Comparison of ENCODE assay signal across 11 cellular contexts in the genomic region with DNA sequence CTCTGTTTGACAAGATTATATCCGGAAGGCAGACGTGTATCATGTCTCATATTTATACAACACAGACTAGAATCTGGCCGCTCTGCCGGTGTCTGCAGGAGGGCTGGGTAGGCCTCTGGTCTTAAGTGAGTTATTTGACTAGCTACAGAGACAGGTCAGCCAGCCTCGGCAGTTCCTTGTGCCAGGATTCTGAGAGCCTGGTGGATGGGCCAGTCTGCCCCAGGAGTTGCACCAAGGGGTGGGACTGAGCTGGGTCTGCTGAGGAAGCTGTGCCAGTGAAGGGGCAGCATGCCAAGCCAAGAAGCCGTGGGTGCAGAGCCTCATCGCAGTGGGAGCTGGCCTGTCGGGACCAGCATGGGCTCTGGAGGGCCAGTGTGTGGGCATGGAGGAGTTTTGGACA. TPM values are rescaled to one million over a fixed set of nuclear protein-coding genes. Genes with fewer than 3 reads are reported as not detected.
DNase-seq lines count a peak whose midpoint lies in the region; ATAC-seq and TF ChIP-seq lines count a peak whose summit lies in the region.
"Had no signal": no experiment of that assay in that cellular context is flagged by ENCODE, and none has a peak within 500 bp of the region (broad histone marks: within the 10 kb centered on the region; RNA-seq: fewer than 3 reads in every experiment).

No MANE protein-coding gene starts in this region.

- H3K4me2 ChIP-seq in neuronal stem cell (ENCODE audit: insufficient read depth, low read length, poor library complexity, severe bottlenecking): no peak overlapping the region

- H3K9ac ChIP-seq in neuronal stem cell (ENCODE audit: low read depth, low read length, poor library complexity): no peak overlapping the region

- no CpG with 5 or more reads among the region's 8 CpGs for WGBS in neuronal stem cell (ENCODE audit: extremely low coverage in 2 of 2, insufficient read length in 2 of 2, insufficient replicate concordance in 1 of 2), 2 donors
- WGBS in upper lobe of left lung, 2 donors: 33 to 55% methylated on average over 8 of the region's 8 CpGs

- H3K9me3 ChIP-seq in neuronal stem cell (replicated peaks in 1 of 2; ENCODE audit: control insufficient read depth in 2 of 2, insufficient read depth in 1 of 2, low read depth in 1 of 2, low read length in 2 of 2) (no peaks in the 10 kb centered on the region), upper lobe of left lung (no peaks in the 10 kb centered on the region)
- H3K9me3 ChIP-seq in effector memory CD4-positive, alpha-beta T cell (ENCODE audit: control insufficient read depth, low read length): no peaks in the 10 kb centered on the region
- H3K9me3 ChIP-seq: SJSA1 had no signal

- H3K27me3 Mint-ChIP-seq in type B pancreatic cell: no peaks in the 10 kb centered on the region
- H3K27me3 Mint-ChIP-seq: activated CD4-positive, alpha-beta T cell treated with anti-CD3 and anti-CD28 coated beads, Interleukin-2, amount 10 ng/mL, durations not matched to agents 24 days and 14 days had no signal

- no peak for TF ChIP-seq EP300 in upper lobe of left lung (IDR thresholded peaks at IDR 0.05)

- H3K79me1 ChIP-seq in neuronal stem cell (ENCODE audit: low read depth, low read length): peaks cover 6% of the 10 kb centered on the region

- H3K4me1 Mint-ChIP-seq in type B pancreatic cell (ENCODE audit: unreplicated experiment): peaks cover 39% of the 10 kb centered on the region

- peak overlapping the region; percentile 86 for H3K4ac ChIP-seq in neuronal stem cell (ENCODE audit: low read length)

- H3K4me3 ChIP-seq in fibroblast of the aortic adventitia (ENCODE audit: low read depth, low read length) (peak overlapping the region; percentile 28), neuronal stem cell (ENCODE audit: low read length in 2 of 2) (no peak overlapping the region), upper lobe of left lung (peak overlapping the region in 1 of 4 donors; percentile 19)
- H3K4me3 ChIP-seq in effector memory CD4-positive, alpha-beta T cell (ENCODE audit: insufficient read depth, low read depth, low read length, poor library complexity, severe bottlenecking): no peak overlapping the region
- H3K4me3 ChIP-seq: SJSA1 had no signal

- ATAC-seq in SK-N-SH treated with all-trans-retinoic acid at 6 μM for 48 hours (peak; percentile 39; the same call in 2 of the 3 replicates), upper lobe of left lung (ENCODE audit: low FRiP score in 2 of 2) (peak; percentile 9 to 30), HG03196 (IDR thresholded peaks at IDR 0.05; ENCODE audit: unreplicated experiment) (no peak)

- no peak overlapping the region for H3K14ac ChIP-seq in neuronal stem cell (ENCODE audit: low read length)

- H3K23ac ChIP-seq in neuronal stem cell (ENCODE audit: low read depth, low read length, poor library complexity): peak overlapping the region; percentile 62

- H2AFZ ChIP-seq in neuronal stem cell (ENCODE audit: low read length): no peak overlapping the region

- H3K36me3 ChIP-seq in neuronal stem cell (replicated peaks in 1 of 2; ENCODE audit: control insufficient read depth in 2 of 2, insufficient read depth in 2 of 2, low read length in 2 of 2) (peaks cover 0 to 25% of the 10 kb centered on the region in 2 donors), upper lobe of left lung (no peaks in the 10 kb centered on the region)
- no peaks in the 10 kb centered on the region for H3K36me3 ChIP-seq in effector memory CD4-positive, alpha-beta T cell (ENCODE audit: control insufficient read depth, insufficient read depth, low read length)

- H3K36me3 Mint-ChIP-seq in type B pancreatic cell: peaks cover 10% of the 10 kb centered on the region

- no peak overlapping the region for H2BK5ac ChIP-seq in neuronal stem cell (ENCODE audit: low read length)

- H3K9me3 Mint-ChIP-seq in type B pancreatic cell: no peaks in the 10 kb centered on the region
- H3K9me3 Mint-ChIP-seq: activated CD4-positive, alpha-beta T cell treated with anti-CD3 and anti-CD28 coated beads, Interleukin-2, amount 10 ng/mL, durations not matched to agents 24 days and 14 days had no signal

- DNase-seq in fibroblast of the aortic adventitia (ENCODE audit: low read depth) (no peak), neuronal stem cell (ENCODE audit: low spot score) (no peak), upper lobe of left lung (peak; percentile 43 to 45), type B pancreatic cell (ENCODE audit: extremely low spot score, unreplicated experiment) (no peak)
- no peak for DNase-seq in effector memory CD4-positive, alpha-beta T cell
- DNase-seq: activated CD4-positive, alpha-beta T cell treated with anti-CD3 and anti-CD28 coated beads, Interleukin-2, amount 10 ng/mL, durations not matched to agents 24 days and 14 days; DMS79; NCI-H524 treated with DMSO at 0.1 percent for 48 hours had no signal

- no peak overlapping the region for H2BK15ac ChIP-seq in neuronal stem cell (ENCODE audit: low read length)

- no peak for TF ChIP-seq CTCF in fibroblast of the aortic adventitia (IDR thresholded peaks at IDR 0.05; ENCODE audit: insufficient read depth, low read length)
- TF ChIP-seq CTCF in upper lobe of left lung (IDR thresholded peaks at IDR 0.05): no peak
- no peak for TF ChIP-seq CTCF in type B pancreatic cell (conservative IDR thresholded peaks at IDR 0.05)

- no peak overlapping the region for H2BK120ac ChIP-seq in neuronal stem cell (ENCODE audit: low read depth, low read length)

- H2BK12ac ChIP-seq in neuronal stem cell (ENCODE audit: low read length): no peak overlapping the region

- H4K8ac ChIP-seq in neuronal stem cell (ENCODE audit: low read depth, low read length): no peak overlapping the region

- no peak for TF ChIP-seq POLR2A in upper lobe of left lung (IDR thresholded peaks at IDR 0.05)

- no peak overlapping the region for H3K4me3 Mint-ChIP-seq in type B pancreatic cell
- H3K4me3 Mint-ChIP-seq: activated CD4-positive, alpha-beta T cell treated with anti-CD3 and anti-CD28 coated beads, Interleukin-2, amount 10 ng/mL, durations not matched to agents 24 days and 14 days had no signal

- peaks cover 0 to 11% of the 10 kb centered on the region in 2 donors for H3K4me1 ChIP-seq in neuronal stem cell (ENCODE audit: control insufficient read depth in 2 of 2, insufficient read depth in 1 of 2, low read depth in 1 of 2, low read length in 2 of 2)
- H3K4me1 ChIP-seq in upper lobe of left lung: peaks cover 59 to 91% (median 66%) of the 10 kb centered on the region in 4 donors
- H3K4me1 ChIP-seq in effector memory CD4-positive, alpha-beta T cell (ENCODE audit: control insufficient read depth, insufficient read depth, low read length, poor library complexity, severe bottlenecking): peaks cover 16% of the 10 kb centered on the region

- no peak overlapping the region for H2AK5ac ChIP-seq in neuronal stem cell (ENCODE audit: low read depth, low read length)

- H3K27ac ChIP-seq in neuronal stem cell (replicated peaks; ENCODE audit: low read length) (no peak overlapping the region), upper lobe of left lung (peak overlapping the region; percentile 23 to 67 (median 44))
- no peak overlapping the region for H3K27ac ChIP-seq in effector memory CD4-positive, alpha-beta T cell (ENCODE audit: insufficient read depth, low read length, poor library complexity, severe bottlenecking)
- H3K27ac ChIP-seq: SJSA1 had no signal

- H3K27ac Mint-ChIP-seq in type B pancreatic cell: no peak overlapping the region
- H3K27ac Mint-ChIP-seq: activated CD4-positive, alpha-beta T cell treated with anti-CD3 and anti-CD28 coated beads, Interleukin-2, amount 10 ng/mL, durations not matched to agents 24 days and 14 days had no signal

- H3K27me3 ChIP-seq in neuronal stem cell (ENCODE audit: control insufficient read depth in 3 of 3, insufficient read depth in 3 of 3, low read depth in 1 of 3, low read length in 3 of 3) (peaks cover 0 to 1% (median 0%) of the 10 kb centered on the region in 3 experiments), upper lobe of left lung (no peaks in the 10 kb centered on the region)
- no peaks in the 10 kb centered on the region for H3K27me3 ChIP-seq in effector memory CD4-positive, alpha-beta T cell (replicated peaks; ENCODE audit: control insufficient read depth, insufficient read depth, low read length, poor library complexity, severe bottlenecking)
- H3K27me3 ChIP-seq: SJSA1 had no signal

- H3K18ac ChIP-seq in neuronal stem cell (ENCODE audit: low read length): peak overlapping the region; percentile 48

- no peak overlapping the region for H4K91ac ChIP-seq in neuronal stem cell (ENCODE audit: low read depth, low read length, poor library complexity)

TF ChIP-seq in SK-N-SH treated with all-trans-retinoic acid at 6 μM for 48 hours, 23 proteins besides CTCF, POLR2A, EP300 and RAD21 (continues in another document):
- no peak for TF ChIP-seq ARNTL (CRISPR knock-in tag; IDR thresholded peaks at IDR 0.05; ENCODE audit: borderline replicate concordance, low read depth)
- TF ChIP-seq, protein P1, sequence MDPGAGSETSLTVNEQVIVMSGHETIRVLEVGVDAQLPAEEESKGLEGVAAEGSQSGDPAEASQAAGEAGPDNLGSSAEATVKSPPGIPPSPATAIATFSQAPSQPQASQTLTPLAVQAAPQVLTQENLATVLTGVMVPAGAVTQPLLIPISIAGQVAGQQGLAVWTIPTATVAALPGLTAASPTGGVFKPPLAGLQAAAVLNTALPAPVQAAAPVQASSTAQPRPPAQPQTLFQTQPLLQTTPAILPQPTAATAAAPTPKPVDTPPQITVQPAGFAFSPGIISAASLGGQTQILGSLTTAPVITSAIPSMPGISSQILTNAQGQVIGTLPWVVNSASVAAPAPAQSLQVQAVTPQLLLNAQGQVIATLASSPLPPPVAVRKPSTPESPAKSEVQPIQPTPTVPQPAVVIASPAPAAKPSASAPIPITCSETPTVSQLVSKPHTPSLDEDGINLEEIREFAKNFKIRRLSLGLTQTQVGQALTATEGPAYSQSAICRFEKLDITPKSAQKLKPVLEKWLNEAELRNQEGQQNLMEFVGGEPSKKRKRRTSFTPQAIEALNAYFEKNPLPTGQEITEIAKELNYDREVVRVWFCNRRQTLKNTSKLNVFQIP (CRISPR knock-in tag; IDR thresholded peaks at IDR 0.05; ENCODE audit: borderline replicate concordance, low read depth): no peak
- TF ChIP-seq SNAI2 (CRISPR knock-in tag; IDR thresholded peaks at IDR 0.05): no peak

RNA-seq across cellular contexts. Expression of a gene that starts 7.1 kb away (rescaled TPM):
- 38.8 and 44.7 TPM in 2 replicates for total RNA-seq in fibroblast of the aortic adventitia (ENCODE audit: low replicate concordance)
- 9.7 TPM for polyA plus RNA-seq in neuronal stem cell (2013, experiment 1 of 2)
- polyA plus RNA-seq in neuronal stem cell (2013, experiment 2 of 2): 10.2 TPM
- 10 to 100 TPM; 22.4 to 50.2 (median 43.3) TPM for total RNA-seq in upper lobe of left lung
- total RNA-seq in type B pancreatic cell (ENCODE audit: low replicate concordance): 23.6 and 27.1 TPM in 2 replicates

Comparison
In these comparisons a context has a peak if more than half of its experiments do, and no peak if none do; other contexts are left out.
1. DNase-seq: peak in upper lobe of left lung (2 of 2); none in fibroblast of the aortic adventitia (single experiment), neuronal stem cell (single experiment), type B pancreatic cell (single experiment) and effector memory CD4-positive, alpha-beta T cell (0 of 3).
2. H3K27ac ChIP-seq: peak in upper lobe of left lung (4 of 4); none in neuronal stem cell (single experiment) and effector memory CD4-positive, alpha-beta T cell (single experiment).